ENCODE assay signal across 10 cellular contexts in the genomic region with DNA sequence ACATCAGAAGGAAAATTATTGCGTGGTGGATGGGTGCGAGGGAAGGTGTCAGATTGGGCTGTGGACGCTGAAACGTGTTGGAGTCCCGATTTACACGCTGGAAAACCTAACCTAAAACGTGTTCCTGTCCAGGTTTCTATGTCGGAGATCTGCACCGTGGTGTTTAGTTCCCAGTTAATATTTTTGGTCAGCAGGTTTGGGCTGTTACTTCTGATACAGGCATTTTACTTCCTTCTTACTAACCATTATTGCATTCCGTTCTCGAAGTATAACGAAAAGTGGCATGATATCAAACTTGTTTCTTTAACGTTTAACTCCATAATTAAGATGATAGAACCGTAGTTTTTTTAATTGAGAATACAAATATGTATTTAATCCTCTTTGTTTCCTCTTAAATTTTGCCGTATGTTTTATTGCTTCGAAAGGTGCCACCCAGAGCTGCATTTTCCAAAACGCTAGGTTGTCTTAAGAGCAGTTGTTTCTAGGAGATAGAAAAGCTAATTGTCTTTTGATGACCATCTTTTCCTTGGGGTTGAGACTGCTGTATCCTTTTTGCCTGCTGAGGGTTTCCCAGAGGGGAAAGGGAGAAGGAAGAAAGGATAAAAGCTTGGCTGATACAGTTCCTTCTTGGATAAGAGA. TPM values are rescaled to one million over a fixed set of nuclear protein-coding genes. Genes with fewer than 3 reads are reported as not detected.
A peak's percentile ranks its signal among the peaks of the same experiment; 100 is the strongest.
DNase-seq lines count a peak whose midpoint lies in the region; ATAC-seq, FAIRE-seq and TF ChIP-seq lines count a peak whose summit lies in the region.
"Had no signal": no experiment of that assay in that cellular context is flagged by ENCODE, and none has a peak within 500 bp of the region (broad histone marks: within the 10 kb centered on the region; RNA-seq: fewer than 3 reads in every experiment).

No MANE protein-coding gene starts in this region.

- CTCF ChIA-PET in AG04449 (lab: Yijun Ruan, JAX), result interaction anchor here (1.0 to 8.4 kb wide), 7 partner anchors 22 to 275 kb away, joined by 3 to 64 read pairs (median 5); no protein-coding TSS in a partner anchor
- CTCF ChIA-PET in HEK293T (lab: Yijun Ruan, JAX), result interaction anchor here (0.7 kb wide), 1 partner anchor 53 kb away, joined by 3 read pairs; no protein-coding TSS in a partner anchor

- POLR2A ChIA-PET in AG04449 (lab: Yijun Ruan, JAX) (no interaction called here), HEK293T (lab: Yijun Ruan, JAX) (no interaction called here)

- peak overlapping the region; percentile 79 for H3K4me3 ChIP-seq in AG04449 (ENCODE audit: low read depth, low read length)
- H3K4me3 ChIP-seq in HUES6 (ENCODE audit: low read depth, low read length), result peak overlapping the region; percentile 90
- peak overlapping the region; percentile 64 for H3K4me3 ChIP-seq in bronchial epithelial cell (ENCODE audit: low read depth, low read length)
- H3K4me3 ChIP-seq in mucosa of stomach (ENCODE audit: low read length), result peak overlapping the region; percentile 46

- DNase-seq in AG04449 (ENCODE audit: low read depth, low spot score) (no peak), bronchial epithelial cell (ENCODE audit: low read depth) (peak; percentile 8), HEK293T (ENCODE audit: extremely low spot score) (no peak), NCI-H82 (lab: John Stamatoyannopoulos, UW) (no peak)
- DNase-seq: hippocampal formation had no signal

- H3K27ac ChIP-seq in HUES6 (ENCODE audit: low read depth, low read length), result no peak overlapping the region

- TF ChIP-seq CTCF in AG04449 (IDR thresholded peaks at IDR 0.05; ENCODE audit: insufficient read depth, low read length, missing control alignments) (no peak), bronchial epithelial cell (IDR thresholded peaks at IDR 0.05; ENCODE audit: insufficient read depth, low read length, severe bottlenecking) (no peak)

- H3K36me3 ChIP-seq in HUES6 (ENCODE audit: control insufficient read depth, insufficient read depth, low read length) (no peaks in the 10 kb centered on the region), bronchial epithelial cell (ENCODE audit: control insufficient read depth, insufficient read depth, low read length) (no peaks in the 10 kb centered on the region), mucosa of stomach (ENCODE audit: control insufficient read depth, insufficient read depth, low read length) (no peaks in the 10 kb centered on the region)

- H3K4me1 ChIP-seq in HUES6 (ENCODE audit: control insufficient read depth, insufficient read depth, low read length) (peaks cover 14% of the 10 kb centered on the region), mucosa of stomach (ENCODE audit: control insufficient read depth, insufficient read depth, low read length) (peaks cover 6% of the 10 kb centered on the region)

- H3K9me3 ChIP-seq in HUES6 (ENCODE audit: control insufficient read depth, insufficient read depth, low read depth, low read length), result no peaks in the 10 kb centered on the region
- no peaks in the 10 kb centered on the region for H3K9me3 ChIP-seq in mucosa of stomach (ENCODE audit: control insufficient read depth, low read length)

- H3K9ac ChIP-seq in HUES6 (ENCODE audit: low read length), result no peak overlapping the region
- peak overlapping the region; percentile 43 for H3K9ac ChIP-seq in mucosa of stomach (ENCODE audit: low read length)

- ATAC-seq in HG02588 (IDR thresholded peaks at IDR 0.05; ENCODE audit: unreplicated experiment), result no peak
- ATAC-seq in HG03139 (IDR thresholded peaks at IDR 0.05; ENCODE audit: unreplicated experiment), result no peak

- FAIRE-seq in bronchial epithelial cell (lab: Jason Lieb, UNC), result no peak
- FAIRE-seq: GM18507 had no signal

- H3K27me3 ChIP-seq in HUES6 (ENCODE audit: control insufficient read depth, insufficient read depth, low read length) (peaks cover 17% of the 10 kb centered on the region), bronchial epithelial cell (ENCODE audit: control insufficient read depth, insufficient read depth, low read length) (no peaks in the 10 kb centered on the region), mucosa of stomach (ENCODE audit: control insufficient read depth, insufficient read depth, low read length) (peaks cover 14% of the 10 kb centered on the region)

TF ChIP-seq in HEK293T, 16 proteins besides CTCF, POLR2A, EP300 and RAD21:
- no peak for TF ChIP-seq LEF1 (IDR thresholded peaks at IDR 0.05; ENCODE audit: borderline replicate concordance)
- no peak for TF ChIP-seq ELF4 (IDR thresholded peaks at IDR 0.05)
- no peak for TF ChIP-seq ARNT (IDR thresholded peaks at IDR 0.05)
- no peak for TF ChIP-seq HDGF (IDR thresholded peaks at IDR 0.05; ENCODE audit: borderline replicate concordance)
- no peak for TF ChIP-seq SUZ12 (IDR thresholded peaks at IDR 0.05)
- no peak for TF ChIP-seq BHLHE40 (IDR thresholded peaks at IDR 0.05; ENCODE audit: borderline replicate concordance)
- no peak for TF ChIP-seq L3MBTL2 (conservative IDR thresholded peaks at IDR 0.05)

RNA-seq across cellular contexts. Expression of gene ADARB1, which starts 1.3 kb away (rescaled TPM):
- 10.0 and 14.0 TPM in 2 replicates for total RNA-seq in bronchial epithelial cell
